ENCODE assay signal across 11 cellular contexts in genomic region chr2:44833123-44834069, GRCh38.
DNase-seq lines count a peak whose midpoint lies in the region; ATAC-seq lines count a peak whose summit lies in the region.
"Had no signal": no experiment of that assay in that cellular context is flagged by ENCODE, and none has a peak within 500 bp of the region (broad histone marks: within the 10 kb centered on the region; RNA-seq: fewer than 3 reads in every experiment).

No MANE protein-coding gene starts in this region.

- DNase-seq in activated T-cell treated with anti-CD3 and anti-CD28 coated beads, Interleukin-2, amount 50 U/mL, for 72 hours, result peak; percentile 16 to 35
- no peak for DNase-seq in activated T-cell treated with anti-CD3 and anti-CD28 coated beads for 4 hours
- peak; percentile 12 for DNase-seq in RKO (ENCODE audit: low spot score)
- peak in 1 of 2 donors; percentile 58 for DNase-seq in stimulated activated effector memory CD8-positive, alpha-beta T cell treated with anti-CD3 and anti-CD28 coated beads, Interleukin-12 subunit alpha, Interleukin-12 subunit beta, amount 100 ng/mL, for 72 hours (ENCODE audit: low spot score in 2 of 2)
- no peak for DNase-seq in AG08396 (ENCODE audit: low spot score)
- no peak for DNase-seq in KBM-7
- DNase-seq in SIG-M5 (lab: John Stamatoyannopoulos, UW), result no peak
- DNase-seq: MM.1S, Right ventricle myocardium superior, spleen had no signal

- H3K36me3 Mint-ChIP-seq in activated T-cell treated with anti-CD3 and anti-CD28 coated beads, Interleukin-2, amount 50 U/mL, for 72 hours (ENCODE audit: insufficient read depth in 2 of 2), result peaks cover 0 to 5% of the 10 kb centered on the region in 2 donors
- H3K36me3 Mint-ChIP-seq in stimulated activated effector memory CD8-positive, alpha-beta T cell treated with anti-CD3 and anti-CD28 coated beads, Interleukin-12 subunit alpha, Interleukin-12 subunit beta, amount 100 ng/mL, for 72 hours, result no peaks in the 10 kb centered on the region

- peaks cover 55% of the 10 kb centered on the region for H3K4me1 Mint-ChIP-seq in activated T-cell treated with anti-CD3 and anti-CD28 coated beads, Interleukin-2, amount 50 U/mL, for 72 hours (ENCODE audit: low read depth)
- H3K4me1 Mint-ChIP-seq in stimulated activated effector memory CD8-positive, alpha-beta T cell treated with anti-CD3 and anti-CD28 coated beads, Interleukin-12 subunit alpha, Interleukin-12 subunit beta, amount 100 ng/mL, for 72 hours, result peaks cover 46% of the 10 kb centered on the region

- H3K27ac Mint-ChIP-seq in activated T-cell treated with anti-CD3 and anti-CD28 coated beads, Interleukin-2, amount 50 U/mL, for 72 hours, result peak overlapping the region; percentile 36
- H3K27ac Mint-ChIP-seq in stimulated activated effector memory CD8-positive, alpha-beta T cell treated with anti-CD3 and anti-CD28 coated beads, Interleukin-12 subunit alpha, Interleukin-12 subunit beta, amount 100 ng/mL, for 72 hours, result no peak overlapping the region

- H3K27me3 Mint-ChIP-seq in activated T-cell treated with anti-CD3 and anti-CD28 coated beads, Interleukin-2, amount 50 U/mL, for 72 hours (ENCODE audit: low read depth), result peaks cover 42% of the 10 kb centered on the region

- peak; percentile 30 to 40 for ATAC-seq in activated T-cell treated with anti-CD3 and anti-CD28 coated beads, Interleukin-2, amount 50 U/mL, for 72 hours (replicated peaks in 1 of 2)
- peak; percentile 50 for ATAC-seq in HG02798 (IDR thresholded peaks at IDR 0.05; ENCODE audit: poor library complexity, unreplicated experiment)
- ATAC-seq in stimulated activated effector memory CD8-positive, alpha-beta T cell treated with anti-CD3 and anti-CD28 coated beads, Interleukin-12 subunit alpha, Interleukin-12 subunit beta, amount 100 ng/mL, for 72 hours, result peak; percentile 49

- in situ Hi-C loops in KBM-7 (cut with MboI; ENCODE audit: low pct_unique_long_range_greater_than_20kb, low sequenced_read_pairs), result no loop called here

- peak overlapping the region; percentile 27 to 60 for H3K4me3 Mint-ChIP-seq in activated T-cell treated with anti-CD3 and anti-CD28 coated beads, Interleukin-2, amount 50 U/mL, for 72 hours
- peak overlapping the region; percentile 1 for H3K4me3 Mint-ChIP-seq in stimulated activated effector memory CD8-positive, alpha-beta T cell treated with anti-CD3 and anti-CD28 coated beads, Interleukin-12 subunit alpha, Interleukin-12 subunit beta, amount 100 ng/mL, for 72 hours

- peaks cover 0 to 2% of the 10 kb centered on the region in 2 donors for H3K9me3 Mint-ChIP-seq in activated T-cell treated with anti-CD3 and anti-CD28 coated beads, Interleukin-2, amount 50 U/mL, for 72 hours
- peaks cover 3% of the 10 kb centered on the region for H3K9me3 Mint-ChIP-seq in stimulated activated effector memory CD8-positive, alpha-beta T cell treated with anti-CD3 and anti-CD28 coated beads, Interleukin-12 subunit alpha, Interleukin-12 subunit beta, amount 100 ng/mL, for 72 hours

Comparison
In these comparisons a context has a peak if more than half of its experiments do, and no peak if none do; other contexts are left out.
1. DNase-seq: peak in activated T-cell treated with anti-CD3 and anti-CD28 coated beads, Interleukin-2, amount 50 U/mL, for 72 hours (2 of 2) and RKO (single experiment); none in activated T-cell treated with anti-CD3 and anti-CD28 coated beads for 4 hours (single experiment), AG08396 (single experiment), KBM-7 (single experiment) and SIG-M5 (single experiment).
2. Peak in every context shown above with its lines, with median percentiles within 50 percentile points of each other: ATAC-seq.